Comparison of ENCODE assay signal across 8 cellular contexts in the genomic region with DNA sequence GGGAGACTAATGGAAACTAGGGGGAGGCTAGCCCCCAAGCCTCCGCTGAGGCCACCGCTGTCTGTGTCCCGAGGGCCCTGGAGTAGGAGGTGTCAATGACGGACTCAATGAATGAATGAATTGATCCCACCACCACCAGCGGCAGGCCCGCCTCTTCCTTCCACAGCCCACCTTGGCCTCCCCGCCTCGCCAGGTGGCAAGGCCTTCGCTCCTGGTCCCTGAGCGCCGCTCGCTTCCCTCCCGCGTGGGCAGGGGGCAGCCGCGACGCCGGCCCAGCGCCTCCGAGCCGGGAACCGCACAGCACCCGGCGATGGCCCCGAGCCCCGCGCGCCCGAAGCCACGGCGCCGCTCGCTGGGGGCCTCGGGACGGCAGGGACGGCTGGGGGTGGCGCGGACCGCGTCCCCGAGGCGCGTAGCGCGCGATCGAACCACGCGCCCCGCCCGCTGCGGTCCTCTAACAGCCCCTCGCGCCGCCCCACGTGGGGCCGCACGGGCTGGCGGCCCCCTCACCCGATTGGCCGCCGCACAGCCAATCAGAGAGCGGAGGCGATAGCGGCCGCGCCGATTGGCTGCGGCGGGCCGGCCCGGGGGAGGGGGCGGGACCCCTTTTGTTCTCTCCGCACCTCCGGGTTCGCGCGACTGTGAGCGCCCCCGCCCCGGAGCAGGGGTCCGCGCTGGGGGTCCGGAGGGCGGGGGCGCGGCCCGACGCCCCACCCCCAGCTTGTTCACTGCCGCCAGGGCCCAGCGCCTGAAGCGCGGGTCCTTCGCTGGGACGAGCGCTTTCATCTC. TPM values are rescaled to one million over a fixed set of nuclear protein-coding genes. Genes with fewer than 3 reads are reported as not detected.
DNase-seq lines count a peak whose midpoint lies in the region; ATAC-seq and TF ChIP-seq lines count a peak whose summit lies in the region.

No MANE protein-coding gene starts in this region.

- intact Hi-C loops in CD14-positive monocyte (cut with micrococcal nuclease) = loop anchor here (5.0 to 10.0 kb wide), 6 partner anchors 49 to 339 kb away; no protein-coding TSS in a partner anchor

- H3K9me3 Mint-ChIP-seq in CD14-positive monocyte = peaks cover 0 to 12% (median 4%) of the 10 kb centered on the region in 7 donors

- H3K27me3 ChIP-seq in kidney epithelial cell (ENCODE audit: control insufficient read depth, insufficient read depth, low read length) = peaks cover 6% of the 10 kb centered on the region

- H3K4me3 ChIP-seq in kidney epithelial cell (ENCODE audit: low read depth, low read length) = peak overlapping the region; percentile 41

- no peak for DNase-seq in CD14-positive monocyte (ENCODE audit: low spot score)
- DNase-seq in NCI-H1436 (lab: John Stamatoyannopoulos, UW) = peak; percentile 95
- DNase-seq in cerebellum (ENCODE audit: low spot score) = peak; percentile 99
- DNase-seq in kidney epithelial cell (ENCODE audit: low read depth) = no peak
- DNase-seq in stimulated activated CD4-positive, alpha-beta T cell treated with anti-CD3 and anti-CD28 coated beads, Interleukin-1b, Interleukin-23, amount 100 ng/mL, for 4 hours (ENCODE audit: low read depth in 2 of 2) = peak; percentile 40 to 60

- H3K27me3 Mint-ChIP-seq in CD14-positive monocyte (ENCODE audit: low read depth in 3 of 3) = peaks cover 18 to 48% (median 31%) of the 10 kb centered on the region in 3 donors

- peak; percentile 36 to 40 for ATAC-seq in activated CD4-positive, CD25-positive, alpha-beta regulatory T cell treated with anti-CD3 and anti-CD28 coated beads, Interleukin-2, amount 50 U/mL, for 24 hours
- ATAC-seq in GM18511 (IDR thresholded peaks at IDR 0.05; ENCODE audit: unreplicated experiment) (no peak), HG02973 (IDR thresholded peaks at IDR 0.05; ENCODE audit: unreplicated experiment) (no peak)

- no peaks in the 10 kb centered on the region for H3K36me3 ChIP-seq in kidney epithelial cell (ENCODE audit: control insufficient read depth, insufficient read depth, low read length)

- no peaks in the 10 kb centered on the region for H3K36me3 Mint-ChIP-seq in CD14-positive monocyte

- peaks cover 28% of the 10 kb centered on the region for H3K4me1 Mint-ChIP-seq in CD14-positive monocyte

- peak overlapping the region in 1 of 7 donors; percentile 54 for H3K27ac Mint-ChIP-seq in CD14-positive monocyte

- TF ChIP-seq CTCF in CD14-positive monocyte (IDR thresholded peaks at IDR 0.05) = no peak
- TF ChIP-seq CTCF in kidney epithelial cell (IDR thresholded peaks at IDR 0.05; ENCODE audit: insufficient read depth, low read length, poor library complexity, severe bottlenecking) = no peak

- H3K4me3 Mint-ChIP-seq in CD14-positive monocyte = peak overlapping the region; percentile 62 to 71

RNA-seq across cellular contexts. Expression of gene ACTG1, which starts 31.4 kb away (rescaled TPM):
- polyA plus RNA-seq in CD14-positive monocyte = 1,000 to 10,000 TPM; 1,133 to 1,620 TPM
- total RNA-seq in cerebellum (4,386 TPM), kidney epithelial cell (8,883 and 9,424 TPM in 2 replicates)

RNA-seq across cellular contexts. Expression of gene FSCN2, which starts 47.0 kb away (rescaled TPM):
- polyA plus RNA-seq in CD14-positive monocyte = not detected
- total RNA-seq in cerebellum (4.0 TPM), kidney epithelial cell (0.29 and 0.41 TPM in 2 replicates)

Comparison
In these comparisons a context has a peak if more than half of its experiments do, and no peak if none do; other contexts are left out.
1. DNase-seq: peak in NCI-H1436 (single experiment), cerebellum (single experiment) and stimulated activated CD4-positive, alpha-beta T cell treated with anti-CD3 and anti-CD28 coated beads, Interleukin-1b, Interleukin-23, amount 100 ng/mL, for 4 hours (2 of 2); none in CD14-positive monocyte (single experiment) and kidney epithelial cell (single experiment).
2. ATAC-seq: peak in activated CD4-positive, CD25-positive, alpha-beta regulatory T cell treated with anti-CD3 and anti-CD28 coated beads, Interleukin-2, amount 50 U/mL, for 24 hours (2 of 2); none in GM18511 (single experiment) and HG02973 (single experiment).